Comparison of ENCODE assay signal across 19 cellular contexts in genomic region chr6:156098858-156099257, GRCh38.
"Had no signal": no experiment of that assay in that cellular context is flagged by ENCODE, and none has a peak within 500 bp of the region (broad histone marks: within the 10 kb centered on the region; RNA-seq: fewer than 3 reads in every experiment).

No MANE protein-coding gene starts in this region.

- H3K4me1 Mint-ChIP-seq: naive thymus-derived CD8-positive, alpha-beta T cell; nephron progenitor cell; stimulated activated effector memory CD8-positive, alpha-beta T cell treated with anti-CD3 and anti-CD28 coated beads, Interleukin-12 subunit alpha, Interleukin-12 subunit beta, amount 100 ng/mL, for 72 hours had no signal

- H3K36me3 Mint-ChIP-seq: naive thymus-derived CD8-positive, alpha-beta T cell; stimulated activated effector memory CD8-positive, alpha-beta T cell treated with anti-CD3 and anti-CD28 coated beads, Interleukin-12 subunit alpha, Interleukin-12 subunit beta, amount 100 ng/mL, for 72 hours; type B pancreatic cell had no signal

- H3K27me3 Mint-ChIP-seq: type B pancreatic cell had no signal

- H3K4me3 Mint-ChIP-seq: naive thymus-derived CD8-positive, alpha-beta T cell; nephron progenitor cell; stimulated activated effector memory CD8-positive, alpha-beta T cell treated with anti-CD3 and anti-CD28 coated beads, Interleukin-12 subunit alpha, Interleukin-12 subunit beta, amount 100 ng/mL, for 72 hours; type B pancreatic cell had no signal

- H3K27ac Mint-ChIP-seq: naive thymus-derived CD8-positive, alpha-beta T cell; nephron progenitor cell; stimulated activated effector memory CD8-positive, alpha-beta T cell treated with anti-CD3 and anti-CD28 coated beads, Interleukin-12 subunit alpha, Interleukin-12 subunit beta, amount 100 ng/mL, for 72 hours; type B pancreatic cell had no signal

- ATAC-seq: gastrocnemius medialis; left ventricle myocardium superior; lower lobe of right lung; naive thymus-derived CD8-positive, alpha-beta T cell; stimulated activated effector memory CD8-positive, alpha-beta T cell treated with anti-CD3 and anti-CD28 coated beads, Interleukin-12 subunit alpha, Interleukin-12 subunit beta, amount 100 ng/mL, for 72 hours had no signal

- H3K9me3 Mint-ChIP-seq: nephron progenitor cell, type B pancreatic cell had no signal

- DNase-seq: dorsolateral prefrontal cortex; effector CD4-positive, alpha-beta T cell; foreskin fibroblast; gastrocnemius medialis; head of caudate nucleus; left ventricle myocardium superior; lower lobe of right lung; naive thymus-derived CD8-positive, alpha-beta T cell; nephron progenitor cell; nucleus accumbens; sigmoid colon; stimulated activated CD4-positive, alpha-beta T cell treated with anti-CD3 and anti-CD28 coated beads, Interleukin-2, amount 100 ng/mL, for 24 hours; stimulated activated CD4-positive, alpha-beta T cell treated with anti-CD3 and anti-CD28 coated beads, Interleukin-4, amount 100 ng/mL, for 24 hours; stimulated activated naive CD4-positive, alpha-beta T cell treated with Interleukin-2 at 50 U/mL for 16 hours; stomach; testis; tibial artery had no signal
